8 cellular contexts compared by ENCODE assay signal in the genomic region with DNA sequence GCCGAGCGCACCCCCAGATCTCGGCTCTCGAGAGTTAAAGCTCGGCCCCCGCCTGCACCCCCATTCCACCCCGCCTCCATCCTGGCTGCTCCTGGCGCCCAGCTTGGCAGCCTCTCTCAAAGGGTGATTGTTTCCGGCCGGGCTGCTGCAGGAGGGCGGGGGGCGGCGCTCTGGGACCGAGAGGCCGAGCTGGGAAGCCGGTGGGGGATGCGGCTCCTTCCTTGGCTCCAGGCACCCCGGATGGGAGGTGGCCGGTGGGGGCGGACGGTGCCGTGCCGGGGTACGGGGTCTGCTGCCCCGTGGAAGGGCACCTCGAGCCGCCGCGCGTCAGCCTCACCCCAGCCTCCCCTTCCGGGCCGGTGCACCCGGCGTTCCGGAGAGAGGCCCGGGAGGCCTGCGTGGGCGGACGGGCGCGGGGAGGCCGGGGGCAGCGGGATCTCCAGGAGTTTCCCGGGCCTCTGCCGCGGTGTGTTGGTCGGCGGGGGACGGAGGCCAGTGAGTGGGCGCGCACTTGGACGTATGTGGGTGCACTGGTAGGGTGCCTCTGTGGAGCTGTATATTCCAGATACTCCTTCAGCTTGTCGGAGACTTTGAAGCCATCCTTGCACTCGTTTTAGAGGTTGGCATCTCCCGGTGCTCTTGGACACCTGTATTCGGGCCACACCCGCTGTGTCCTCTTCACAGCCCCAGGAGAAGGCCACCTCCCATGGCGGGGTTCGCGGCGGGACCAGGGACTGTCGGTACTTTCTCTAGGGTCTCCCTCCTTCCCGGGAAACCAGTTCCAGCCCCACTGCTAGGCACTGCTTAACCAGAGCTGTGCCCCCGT. TPM values are rescaled to one million over a fixed set of nuclear protein-coding genes. Genes with fewer than 3 reads are reported as not detected.
A peak's percentile ranks its signal among the peaks of the same experiment; 100 is the strongest.
DNase-seq lines count a peak whose midpoint lies in the region; ATAC-seq and TF ChIP-seq lines count a peak whose summit lies in the region.

No MANE protein-coding gene starts in this region.

- no peak overlapping the region for H3K27ac ChIP-seq in gastrocnemius medialis

- TF ChIP-seq CTCF in gastrocnemius medialis (IDR thresholded peaks at IDR 0.05 in 4 of 5, conservative IDR thresholded peaks at IDR 0.05 in 1 of 5) = no peak

- peaks cover 6% of the 10 kb centered on the region in 2 donors for H3K4me1 ChIP-seq in gastrocnemius medialis

- no peaks in the 10 kb centered on the region for H3K36me3 ChIP-seq in gastrocnemius medialis

- no peak for ATAC-seq in gastrocnemius medialis
- no peak for ATAC-seq in esophagus mucosa
- no peak for ATAC-seq in HG02938 (IDR thresholded peaks at IDR 0.05; ENCODE audit: unreplicated experiment)

- TF ChIP-seq POLR2A in gastrocnemius medialis (IDR thresholded peaks at IDR 0.05) = no peak

- intact Hi-C loops in gastrocnemius medialis (cut with DNase I; ENCODE audit: low total_unique reads) = no loop called here
- intact Hi-C loops in posterior vena cava (cut with DNase I) = no loop called here

- no peaks in the 10 kb centered on the region for H3K36me3 Mint-ChIP-seq in activated T-cell treated with anti-CD3 and anti-CD28 coated beads, Interleukin-2, amount 50 U/mL, for 24 hours (ENCODE audit: low read depth)

- no peaks in the 10 kb centered on the region for H3K9me3 ChIP-seq in gastrocnemius medialis

- peaks cover 15% of the 10 kb centered on the region for H3K4me1 Mint-ChIP-seq in activated T-cell treated with anti-CD3 and anti-CD28 coated beads, Interleukin-2, amount 50 U/mL, for 24 hours (ENCODE audit: low read depth)

- in situ Hi-C loops in gastrocnemius medialis (cut with MboI; ENCODE audit: low sequenced_read_pairs in 4 of 4) = no loop called here

- peak overlapping the region; percentile 10 to 39 (median 36) for H3K4me3 ChIP-seq in gastrocnemius medialis

- no peaks in the 10 kb centered on the region for H3K9me3 Mint-ChIP-seq in activated T-cell treated with anti-CD3 and anti-CD28 coated beads, Interleukin-2, amount 50 U/mL, for 24 hours

- peak overlapping the region; percentile 65 for H3K4me3 Mint-ChIP-seq in activated T-cell treated with anti-CD3 and anti-CD28 coated beads, Interleukin-2, amount 50 U/mL, for 24 hours

- peaks cover 69% of the 10 kb centered on the region for H3K27me3 Mint-ChIP-seq in activated T-cell treated with anti-CD3 and anti-CD28 coated beads, Interleukin-2, amount 50 U/mL, for 24 hours

- peaks cover 48 to 53% (median 53%) of the 10 kb centered on the region in 3 donors for H3K27me3 ChIP-seq in gastrocnemius medialis

- no peak overlapping the region for H3K27ac Mint-ChIP-seq in activated T-cell treated with anti-CD3 and anti-CD28 coated beads, Interleukin-2, amount 50 U/mL, for 24 hours

- peak; percentile 66 for DNase-seq in NCI-H2227 (lab: John Stamatoyannopoulos, UW; ENCODE audit: unreplicated experiment)
- no peak for DNase-seq in NCI-H2227 treated with DMSO at 0.1 percent for 48 hours (lab: John Stamatoyannopoulos, UW)
- peak; percentile 53 for DNase-seq in activated T-cell treated with anti-CD3 and anti-CD28 coated beads, Interleukin-2, amount 50 U/mL, for 24 hours
- DNase-seq in hippocampal formation (lab: John Stamatoyannopoulos, UW) = peak; percentile 93 to 94
- DNase-seq in gastrocnemius medialis = no peak
- DNase-seq in posterior vena cava (ENCODE audit: low spot score) = no peak

RNA-seq across cellular contexts. Expression of gene B3GAT1, which starts 0.7 kb away (rescaled TPM):
- total RNA-seq in gastrocnemius medialis (under 1 TPM in 1 of 4 donors, not detected in 3; 0.10 TPM), esophagus mucosa (0.08 TPM), posterior vena cava (under 1 TPM in 1 of 2 donors, not detected in 1; 0.28 TPM)

Comparison
In these comparisons a context has a peak if more than half of its experiments do, and no peak if none do; other contexts are left out.
1. DNase-seq: peak in NCI-H2227 (single experiment), activated T-cell treated with anti-CD3 and anti-CD28 coated beads, Interleukin-2, amount 50 U/mL, for 24 hours (single experiment) and hippocampal formation (2 of 2); none in NCI-H2227 treated with DMSO at 0.1 percent for 48 hours (single experiment), gastrocnemius medialis (0 of 2) and posterior vena cava (single experiment).